In genomic region chr9:95650720-95651119, GRCh38 we compare ENCODE assay signal across 28 cellular contexts.
"Had no signal": no experiment of that assay in that cellular context is flagged by ENCODE, and none has a peak within 500 bp of the region (broad histone marks: within the 10 kb centered on the region; RNA-seq: fewer than 3 reads in every experiment).

No MANE protein-coding gene starts in this region.

- H3K4me1 Mint-ChIP-seq: activated CD4-positive, alpha-beta memory T cell treated with anti-CD3 and anti-CD28 coated beads, Interleukin-2, amount 10 ng/mL, durations not matched to agents 7 days and 5 days; activated CD4-positive, alpha-beta T cell treated with anti-CD3 and anti-CD28 coated beads for 36 hours; activated CD4-positive, alpha-beta T cell treated with anti-CD3 and anti-CD28 coated beads, Interleukin-2, amount 10 ng/mL, durations not matched to agents 7 days and 5 days; activated naive CD4-positive, alpha-beta T cell treated with anti-CD3 and anti-CD28 coated beads, Interleukin-2, amount 10 ng/mL, durations not matched to agents 7 days and 5 days; activated naive CD8-positive, alpha-beta T cell treated with anti-CD3 and anti-CD28 coated beads, Interleukin-2, amount 50 U/mL, for 24 hours had no signal

- H3K36me3 ChIP-seq: adrenal gland, colonic mucosa, esophagus squamous epithelium, gastroesophageal sphincter had no signal

- H3K9me3 ChIP-seq: adrenal gland, body of pancreas, colonic mucosa, gastroesophageal sphincter had no signal

- DNase-seq: activated CD4-positive, alpha-beta memory T cell treated with anti-CD3 and anti-CD28 coated beads, Interleukin-2, amount 10 ng/mL, durations not matched to agents 7 days and 5 days; activated CD4-positive, alpha-beta T cell treated with anti-CD3 and anti-CD28 coated beads for 36 hours; activated CD4-positive, alpha-beta T cell treated with anti-CD3 and anti-CD28 coated beads, Interleukin-2, amount 10 ng/mL, durations not matched to agents 7 days and 5 days; activated CD4-positive, alpha-beta T cell treated with anti-CD3 and anti-CD28 coated beads, Interleukin-2, amount 50 U/mL, for 4 hours; activated CD4-positive, CD25-positive, alpha-beta regulatory T cell; activated CD4-positive, CD25-positive, alpha-beta regulatory T cell treated with anti-CD3 and anti-CD28 coated beads, Interleukin-2, amount 50 U/mL, for 72 hours; activated CD8-positive, alpha-beta memory T cell treated with anti-CD3 and anti-CD28 coated beads, Interleukin-2, amount 50 U/mL, for 48 hours; activated gamma-delta T cell; activated naive CD4-positive, alpha-beta T cell; activated naive CD4-positive, alpha-beta T cell treated with anti-CD3 and anti-CD28 coated beads, Interleukin-2, amount 10 ng/mL, durations not matched to agents 7 days and 5 days; activated naive CD8-positive, alpha-beta T cell treated with anti-CD3 and anti-CD28 coated beads for 36 hours; activated naive CD8-positive, alpha-beta T cell treated with anti-CD3 and anti-CD28 coated beads, Interleukin-2, amount 50 U/mL, for 24 hours; activated T-cell treated with anti-CD3 and anti-CD28 coated beads for 4 hours; activated T-cell treated with anti-CD3 and anti-CD28 coated beads, Interleukin-2, amount 50 U/mL, for 24 hours; activated T-cell treated with anti-CD3 and anti-CD28 coated beads, Interleukin-2, amount 50 U/mL, for 72 hours; adrenal gland; amygdala; aorta; body of pancreas; central memory CD4-positive, alpha-beta T cell; cerebellar nuclear complex; colonic mucosa; effector CD8-positive, alpha-beta T cell; esophagus squamous epithelium; foreskin melanocyte; T-helper 2 cell had no signal

- ATAC-seq: activated CD4-positive, alpha-beta T cell treated with anti-CD3 and anti-CD28 coated beads for 36 hours; activated naive CD8-positive, alpha-beta T cell treated with anti-CD3 and anti-CD28 coated beads, Interleukin-2, amount 50 U/mL, for 24 hours; activated T-cell treated with anti-CD3 and anti-CD28 coated beads, Interleukin-2, amount 50 U/mL, for 72 hours; body of pancreas; gastroesophageal sphincter had no signal

- H3K27ac Mint-ChIP-seq: activated CD4-positive, alpha-beta memory T cell treated with anti-CD3 and anti-CD28 coated beads, Interleukin-2, amount 10 ng/mL, durations not matched to agents 7 days and 5 days; activated CD4-positive, alpha-beta T cell treated with anti-CD3 and anti-CD28 coated beads for 36 hours; activated CD4-positive, alpha-beta T cell treated with anti-CD3 and anti-CD28 coated beads, Interleukin-2, amount 10 ng/mL, durations not matched to agents 7 days and 5 days; activated naive CD4-positive, alpha-beta T cell treated with anti-CD3 and anti-CD28 coated beads, Interleukin-2, amount 10 ng/mL, durations not matched to agents 7 days and 5 days; activated naive CD8-positive, alpha-beta T cell treated with anti-CD3 and anti-CD28 coated beads for 36 hours; activated naive CD8-positive, alpha-beta T cell treated with anti-CD3 and anti-CD28 coated beads, Interleukin-2, amount 50 U/mL, for 24 hours; activated T-cell treated with anti-CD3 and anti-CD28 coated beads, Interleukin-2, amount 50 U/mL, for 24 hours; activated T-cell treated with anti-CD3 and anti-CD28 coated beads, Interleukin-2, amount 50 U/mL, for 72 hours had no signal

- H3K4me1 ChIP-seq: adrenal gland, body of pancreas, colonic mucosa, esophagus squamous epithelium had no signal

- H3K4me3 ChIP-seq: body of pancreas, colonic mucosa, esophagus squamous epithelium had no signal

- H3K27me3 ChIP-seq: adrenal gland, body of pancreas, colonic mucosa, esophagus squamous epithelium, gastroesophageal sphincter had no signal

- H3K27me3 Mint-ChIP-seq: activated CD4-positive, alpha-beta T cell treated with anti-CD3 and anti-CD28 coated beads for 36 hours; activated naive CD4-positive, alpha-beta T cell treated with anti-CD3 and anti-CD28 coated beads, Interleukin-2, amount 10 ng/mL, durations not matched to agents 7 days and 5 days; activated naive CD8-positive, alpha-beta T cell treated with anti-CD3 and anti-CD28 coated beads for 36 hours; activated naive CD8-positive, alpha-beta T cell treated with anti-CD3 and anti-CD28 coated beads, Interleukin-2, amount 50 U/mL, for 24 hours; activated T-cell treated with anti-CD3 and anti-CD28 coated beads, Interleukin-2, amount 50 U/mL, for 24 hours had no signal

- H3K4me3 Mint-ChIP-seq: activated CD4-positive, alpha-beta memory T cell treated with anti-CD3 and anti-CD28 coated beads, Interleukin-2, amount 10 ng/mL, durations not matched to agents 7 days and 5 days; activated CD4-positive, alpha-beta T cell treated with anti-CD3 and anti-CD28 coated beads for 36 hours; activated CD4-positive, alpha-beta T cell treated with anti-CD3 and anti-CD28 coated beads, Interleukin-2, amount 10 ng/mL, durations not matched to agents 7 days and 5 days; activated naive CD4-positive, alpha-beta T cell treated with anti-CD3 and anti-CD28 coated beads, Interleukin-2, amount 10 ng/mL, durations not matched to agents 7 days and 5 days; activated naive CD8-positive, alpha-beta T cell treated with anti-CD3 and anti-CD28 coated beads for 36 hours; activated naive CD8-positive, alpha-beta T cell treated with anti-CD3 and anti-CD28 coated beads, Interleukin-2, amount 50 U/mL, for 24 hours; activated T-cell treated with anti-CD3 and anti-CD28 coated beads, Interleukin-2, amount 50 U/mL, for 24 hours; activated T-cell treated with anti-CD3 and anti-CD28 coated beads, Interleukin-2, amount 50 U/mL, for 72 hours had no signal

- H3K36me3 Mint-ChIP-seq: activated naive CD4-positive, alpha-beta T cell treated with anti-CD3 and anti-CD28 coated beads, Interleukin-2, amount 10 ng/mL, durations not matched to agents 7 days and 5 days had no signal

- H3K27ac ChIP-seq: adrenal gland, body of pancreas, colonic mucosa, epithelial cell of prostate, esophagus squamous epithelium, gastroesophageal sphincter had no signal

- H3K9me3 Mint-ChIP-seq: activated CD4-positive, alpha-beta memory T cell treated with anti-CD3 and anti-CD28 coated beads, Interleukin-2, amount 10 ng/mL, durations not matched to agents 7 days and 5 days; activated CD4-positive, alpha-beta T cell treated with anti-CD3 and anti-CD28 coated beads, Interleukin-2, amount 10 ng/mL, durations not matched to agents 7 days and 5 days; activated naive CD4-positive, alpha-beta T cell treated with anti-CD3 and anti-CD28 coated beads, Interleukin-2, amount 10 ng/mL, durations not matched to agents 7 days and 5 days; activated T-cell treated with anti-CD3 and anti-CD28 coated beads, Interleukin-2, amount 50 U/mL, for 72 hours had no signal
